Comparison of ENCODE assay signal across 8 cellular contexts in genomic region chr9:127802576-127803443, GRCh38. TPM values are rescaled to one million over a fixed set of nuclear protein-coding genes. Genes with fewer than 3 reads are reported as not detected.
DNase-seq lines count a peak whose midpoint lies in the region; ATAC-seq and TF ChIP-seq lines count a peak whose summit lies in the region.

Gene FPGS, plus strand, starts transcription at chr9:127802882. Its CDS starts 43 bp downstream, at chr9:127802925.

- TF ChIP-seq POLR2A in GM10847 (IDR thresholded peaks at IDR 0.05; ENCODE audit: extremely low read depth, insufficient read length): peak; percentile 92
- TF ChIP-seq POLR2A in transverse colon (IDR thresholded peaks at IDR 0.05): peak; percentile 68

- WGBS in transverse colon (ENCODE audit: low coverage in 1 of 2), 2 donors: 0% methylated on average over 55 of the region's 83 CpGs; no CpG with 5 or more reads in 1 of the 2 donors

- H3K4me3 ChIP-seq in cardiac muscle cell (peak within 1 kb of the TSS; percentile 59), transverse colon (peak within 1 kb of the TSS; percentile 58 to 90 (median 70))

- intact Hi-C loops in transverse colon (cut with DNase I; ENCODE audit: low total_unique reads): no loop called here

- no peaks in the 10 kb centered on the region for H3K27me3 Mint-ChIP-seq in activated naive CD8-positive, alpha-beta T cell treated with anti-CD3 and anti-CD28 coated beads, Interleukin-2, amount 50 U/mL, for 24 hours

- H3K27me3 ChIP-seq in cardiac muscle cell (no peaks in the 10 kb centered on the region), transverse colon (no peaks in the 10 kb centered on the region)

- peaks cover 34% of the 10 kb centered on the region for H3K4me1 Mint-ChIP-seq in activated naive CD8-positive, alpha-beta T cell treated with anti-CD3 and anti-CD28 coated beads, Interleukin-2, amount 50 U/mL, for 24 hours

- peaks cover 15% of the 10 kb centered on the region for H3K36me3 Mint-ChIP-seq in activated naive CD8-positive, alpha-beta T cell treated with anti-CD3 and anti-CD28 coated beads, Interleukin-2, amount 50 U/mL, for 24 hours (ENCODE audit: low read depth)

- in situ Hi-C loops in transverse colon (cut with MboI; ENCODE audit: low pct_ligation_motif_present in 1 of 4, low pct_unique_long_range_greater_than_20kb in 1 of 4, low sequenced_read_pairs in 3 of 4): no loop called here

- peak within 1 kb of the TSS; percentile 94 for H3K4me3 Mint-ChIP-seq in activated naive CD8-positive, alpha-beta T cell treated with anti-CD3 and anti-CD28 coated beads, Interleukin-2, amount 50 U/mL, for 24 hours

- TF ChIP-seq CTCF in cardiac muscle cell (IDR thresholded peaks at IDR 0.05; ENCODE audit: low read depth, low read length) (no peak), transverse colon (IDR thresholded peaks at IDR 0.05) (no peak)

- H3K36me3 ChIP-seq in cardiac muscle cell: peaks cover 9% of the 10 kb centered on the region
- no peaks in the 10 kb centered on the region for H3K36me3 ChIP-seq in transverse colon

- peak within 1 kb of the TSS; percentile 88 for H3K27ac ChIP-seq in cardiac muscle cell
- H3K27ac ChIP-seq in transverse colon: peak within 1 kb of the TSS; percentile 90 to 98 (median 94)

- H3K9me3 Mint-ChIP-seq in activated naive CD8-positive, alpha-beta T cell treated with anti-CD3 and anti-CD28 coated beads, Interleukin-2, amount 50 U/mL, for 24 hours: no peaks in the 10 kb centered on the region

- DNase-seq in NCI-H1092 (lab: John Stamatoyannopoulos, UW) (peak; percentile 87), T follicular helper cell (ENCODE audit: low read depth) (peak; percentile 73), cardiac muscle cell (ENCODE audit: low read depth in 1 of 2, low spot score in 1 of 2) (peak; percentile 93 to 94), pons (ENCODE audit: low spot score) (peak; percentile 74), transverse colon (peak; percentile 88)
- DNase-seq in activated naive CD8-positive, alpha-beta T cell treated with anti-CD3 and anti-CD28 coated beads, Interleukin-2, amount 50 U/mL, for 24 hours: peak; percentile 86

- H3K27ac Mint-ChIP-seq in activated naive CD8-positive, alpha-beta T cell treated with anti-CD3 and anti-CD28 coated beads, Interleukin-2, amount 50 U/mL, for 24 hours: peak within 1 kb of the TSS; percentile 95

- ATAC-seq in HG02571 (IDR thresholded peaks at IDR 0.05; ENCODE audit: unreplicated experiment): peak; percentile 63
- peak; percentile 91 for ATAC-seq in activated naive CD8-positive, alpha-beta T cell treated with anti-CD3 and anti-CD28 coated beads, Interleukin-2, amount 50 U/mL, for 24 hours

- H3K4me1 ChIP-seq in cardiac muscle cell (ENCODE audit: low read depth): peaks cover 16% of the 10 kb centered on the region
- H3K4me1 ChIP-seq in transverse colon: peaks cover 17 to 39% (median 35%) of the 10 kb centered on the region in 4 donors

- H3K9me3 ChIP-seq in cardiac muscle cell (ENCODE audit: low read depth) (no peaks in the 10 kb centered on the region), transverse colon (no peaks in the 10 kb centered on the region)

- TF ChIP-seq EP300 in transverse colon (IDR thresholded peaks at IDR 0.05; ENCODE audit: low read depth): no peak

RNA-seq across cellular contexts. Expression of gene FPGS, which starts in this region (rescaled TPM):
- total RNA-seq in cardiac muscle cell (112 and 123 TPM in 2 replicates), transverse colon (100 to 1,000 TPM in 1 of 4 donors, 10 to 100 TPM in 3; 31.4 to 144 (median 74.8) TPM)
- 78.3 and 111 TPM in 2 replicates for polyA plus RNA-seq in cardiac muscle cell

Comparison
In these comparisons a context has a peak if more than half of its experiments do, and no peak if none do; other contexts are left out.
1. Peak in every context shown above with its lines: DNase-seq, ATAC-seq, H3K4me3 ChIP-seq and H3K27ac ChIP-seq.